In the genomic region with DNA sequence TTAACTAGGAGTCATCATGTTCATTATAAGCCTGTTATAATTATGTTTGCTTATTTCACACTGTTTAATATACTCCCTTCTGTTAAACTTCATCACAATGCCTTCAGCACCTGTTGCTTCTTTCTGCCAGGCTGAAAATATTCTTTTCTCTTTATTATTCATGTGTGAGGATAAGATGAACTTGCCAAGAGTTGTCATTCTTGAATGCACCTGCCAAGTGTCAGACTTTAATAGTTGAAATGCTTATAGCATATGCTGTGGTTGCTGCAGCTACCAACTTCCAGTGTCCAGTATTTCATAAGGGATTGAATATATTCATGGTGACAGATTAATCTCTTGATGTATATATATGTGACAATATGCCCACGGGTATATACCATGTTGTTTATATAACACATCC, we compare ENCODE assay signal across 1 cellular context.
TF ChIP-seq lines count a peak whose summit lies in the region.

No MANE protein-coding gene starts in this region.

TF ChIP-seq in IMR-90, 13 proteins besides CTCF, POLR2A, EP300 and RAD21 (continued from another document):
- TF ChIP-seq, protein P1, sequence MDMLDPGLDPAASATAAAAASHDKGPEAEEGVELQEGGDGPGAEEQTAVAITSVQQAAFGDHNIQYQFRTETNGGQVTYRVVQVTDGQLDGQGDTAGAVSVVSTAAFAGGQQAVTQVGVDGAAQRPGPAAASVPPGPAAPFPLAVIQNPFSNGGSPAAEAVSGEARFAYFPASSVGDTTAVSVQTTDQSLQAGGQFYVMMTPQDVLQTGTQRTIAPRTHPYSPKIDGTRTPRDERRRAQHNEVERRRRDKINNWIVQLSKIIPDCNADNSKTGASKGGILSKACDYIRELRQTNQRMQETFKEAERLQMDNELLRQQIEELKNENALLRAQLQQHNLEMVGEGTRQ (IDR thresholded peaks at IDR 0.05; ENCODE audit: low read depth, low read length), result no peak
- TF ChIP-seq FOS (IDR thresholded peaks at IDR 0.05; ENCODE audit: low read depth, low read length) (no peak), SMC3 (IDR thresholded peaks at IDR 0.05; ENCODE audit: low read depth, low read length) (no peak)
